In genomic region chr11:44857490-44857889, GRCh38 we compare ENCODE assay signal across 26 cellular contexts.
DNase-seq lines count a peak whose midpoint lies in the region; TF ChIP-seq lines count a peak whose summit lies in the region.
"Had no signal": no experiment of that assay in that cellular context is flagged by ENCODE, and none has a peak within 500 bp of the region (broad histone marks: within the 10 kb centered on the region; RNA-seq: fewer than 3 reads in every experiment).

No MANE protein-coding gene starts in this region.

- H3K4me1 ChIP-seq in cardiac muscle cell (ENCODE audit: low read depth) (peaks cover under 1% of the 10 kb centered on the region), mesendoderm (ENCODE audit: control insufficient read depth, low read depth, low read length) (peaks cover 23% of the 10 kb centered on the region), stomach smooth muscle (ENCODE audit: control insufficient read depth, insufficient read depth, low read length) (peaks cover 63% of the 10 kb centered on the region)
- H3K4me1 ChIP-seq: right lobe of liver had no signal

- H3K56ac ChIP-seq in mesendoderm (ENCODE audit: low read length) = no peak overlapping the region

- no peak overlapping the region for H3K23ac ChIP-seq in mesendoderm (ENCODE audit: low read length)

- WGBS in mesendoderm (ENCODE audit: extremely low coverage, insufficient coverage, low lambda C conversion rate) = no CpG with 5 or more reads among the region's 7 CpGs

- H3K27me3 ChIP-seq in cardiac muscle cell = no peaks in the 10 kb centered on the region
- H3K27me3 ChIP-seq in mesendoderm (ENCODE audit: insufficient read depth, low read length, poor library complexity) = no peaks in the 10 kb centered on the region
- no peaks in the 10 kb centered on the region for H3K27me3 ChIP-seq in stomach smooth muscle (ENCODE audit: control insufficient read depth in 1 of 2, insufficient read depth in 2 of 2, low read length in 2 of 2)
- H3K27me3 ChIP-seq: breast epithelium, ovary, right lobe of liver, tibial artery had no signal

- TF ChIP-seq CTCF in cardiac muscle cell (IDR thresholded peaks at IDR 0.05; ENCODE audit: low read depth, low read length) = no peak

- no peak overlapping the region for H4K8ac ChIP-seq in mesendoderm (ENCODE audit: low read depth, low read length)

- no peak overlapping the region for H2BK120ac ChIP-seq in mesendoderm (ENCODE audit: low read depth, low read length)

- H2BK15ac ChIP-seq in mesendoderm (replicated peaks; ENCODE audit: low read depth) = no peak overlapping the region

- H3K79me1 ChIP-seq in mesendoderm (ENCODE audit: low read length) = no peaks in the 10 kb centered on the region

- H3K9me3 ChIP-seq in cardiac muscle cell (ENCODE audit: low read depth) (no peaks in the 10 kb centered on the region), stomach smooth muscle (ENCODE audit: control insufficient read depth in 2 of 2, low read length in 2 of 2) (no peaks in the 10 kb centered on the region)
- H3K9me3 ChIP-seq: breast epithelium, ovary, right lobe of liver, tibial artery had no signal

- peak; percentile 20 for DNase-seq in OCI-M1 (lab: John Stamatoyannopoulos, UW)
- DNase-seq in cardiac muscle cell (ENCODE audit: low read depth in 1 of 2, low spot score in 1 of 2) = peak in 1 of 2 donors; percentile 30
- no peak for DNase-seq in mesendoderm
- no peak for DNase-seq in NCI-H526 treated with DMSO at 0.1 percent for 48 hours (lab: John Stamatoyannopoulos, UW)
- no peak for DNase-seq in GF-D8 (lab: John Stamatoyannopoulos, UW)
- DNase-seq in UCSD-AML1 (lab: John Stamatoyannopoulos, UW; ENCODE audit: unreplicated experiment) = no peak
- DNase-seq in NCI-H774 (lab: John Stamatoyannopoulos, UW) = no peak
- DNase-seq: activated CD4-positive, alpha-beta T cell treated with anti-CD3 and anti-CD28 coated beads for 48 hours; activated naive CD4-positive, alpha-beta T cell treated with Interleukin-2 at 50 U/mL for 16 hours; activated T-cell treated with anti-CD3 and anti-CD28 coated beads, Interleukin-2, amount 50 U/mL, for 4 hours; amniotic stem cell; CD4-positive, alpha-beta memory T cell; KG1; naive thymus-derived CD8-positive, alpha-beta T cell; NCI-H1436 treated with DMSO at 0.1 percent for 48 hours; NCI-H524; ovary; right lobe of liver; RPMI8226; stimulated activated naive CD8-positive, alpha-beta T cell treated with anti-CD3 and anti-CD28 coated beads, Interleukin-15, Interleukin-2, amounts not matched to agents 100 U/mL and 50 U/mL, for 24 hours; tibial artery had no signal

- no peak overlapping the region for H4K5ac ChIP-seq in mesendoderm (ENCODE audit: low read length)

- no peaks in the 10 kb centered on the region for H3K79me2 ChIP-seq in mesendoderm (ENCODE audit: control insufficient read depth, insufficient read depth, low read length)

- H3K4ac ChIP-seq in mesendoderm (ENCODE audit: low read depth, low read length) = peak overlapping the region; percentile 18

- peak overlapping the region; percentile 15 for H3K27ac ChIP-seq in cardiac muscle cell
- no peak overlapping the region for H3K27ac ChIP-seq in mesendoderm (ENCODE audit: low read depth, low read length)
- H3K27ac ChIP-seq in stomach smooth muscle (ENCODE audit: low read length) = peak overlapping the region; percentile 100
- H3K27ac ChIP-seq: breast epithelium, coronary artery, ovary, right lobe of liver, tibial artery, VCaP had no signal

- H3K9ac ChIP-seq in mesendoderm (ENCODE audit: low read length) (no peak overlapping the region), stomach smooth muscle (ENCODE audit: low read length in 2 of 2) (peak overlapping the region; percentile 3 to 42)

- no peaks in the 10 kb centered on the region for H3K36me3 ChIP-seq in cardiac muscle cell
- no peaks in the 10 kb centered on the region for H3K36me3 ChIP-seq in mesendoderm (ENCODE audit: control insufficient read depth, insufficient read depth, low read length)
- H3K36me3 ChIP-seq in stomach smooth muscle (ENCODE audit: control insufficient read depth in 2 of 2, insufficient read depth in 2 of 2, low read length in 2 of 2) = no peaks in the 10 kb centered on the region
- H3K36me3 ChIP-seq: breast epithelium, ovary, right lobe of liver, tibial artery had no signal

- no peak overlapping the region for H2BK5ac ChIP-seq in mesendoderm (ENCODE audit: low read length)

- H3K4me3 ChIP-seq in cardiac muscle cell = no peak overlapping the region
- no peak overlapping the region for H3K4me3 ChIP-seq in mesendoderm (ENCODE audit: low read length)
- no peak overlapping the region for H3K4me3 ChIP-seq in stomach smooth muscle (ENCODE audit: low read length in 2 of 2)
- H3K4me3 ChIP-seq: breast epithelium, coronary artery, GM23338, ovary, right lobe of liver, tibial artery had no signal

- H3K18ac ChIP-seq in mesendoderm (ENCODE audit: low read length) = no peak overlapping the region

- H2AK5ac ChIP-seq in mesendoderm (ENCODE audit: low read length) = no peak overlapping the region

- H3K4me2 ChIP-seq in mesendoderm (ENCODE audit: low read length) = no peak overlapping the region
- H3K4me2 ChIP-seq: GM23338 had no signal
